ENCODE assay signal across 14 cellular contexts in genomic region chr7:36736090-36736826, GRCh38. TPM values are rescaled to one million over a fixed set of nuclear protein-coding genes. Genes with fewer than 3 reads are reported as not detected.
DNase-seq lines count a peak whose midpoint lies in the region; ATAC-seq and TF ChIP-seq lines count a peak whose summit lies in the region.
"Had no signal": no experiment of that assay in that cellular context is flagged by ENCODE, and none has a peak within 500 bp of the region (broad histone marks: within the 10 kb centered on the region; RNA-seq: fewer than 3 reads in every experiment).

No MANE protein-coding gene starts in this region.

- POLR2A ChIA-PET in T-cell (lab: Charles Lee) = interaction anchor here in 1 of 2 donors (0.6 kb wide), 1 partner anchor 296 kb away, joined by 3 read pairs; no protein-coding TSS in a partner anchor

- peaks cover 4 to 13% (median 6%) of the 10 kb centered on the region in 3 donors for H3K9me3 Mint-ChIP-seq in T-cell
- H3K9me3 Mint-ChIP-seq in natural killer cell = no peaks in the 10 kb centered on the region

- H3K4me3 ChIP-seq in GM08714 (ENCODE audit: low read length) = peak overlapping the region; percentile 10; the same call in 1 of the 2 replicates

- peak; percentile 21 for ATAC-seq in GM19455 (IDR thresholded peaks at IDR 0.05; ENCODE audit: unreplicated experiment)
- ATAC-seq in T-cell (replicated peaks in 1 of 4) = peak in 1 of 4 experiments; percentile 11
- peak in 2 of 3 donors; percentile 12 to 32 for ATAC-seq in natural killer cell

- intact Hi-C loops in natural killer cell (cut with micrococcal nuclease) (no loop called here), cardiac septum (cut with DNase I) (no loop called here)

- H3K27ac Mint-ChIP-seq in T-cell (peak overlapping the region; percentile 91 to 93), natural killer cell (peak overlapping the region; percentile 82 to 87)

- H3K27me3 Mint-ChIP-seq in T-cell (no peaks in the 10 kb centered on the region), natural killer cell (ENCODE audit: low read depth in 2 of 2) (no peaks in the 10 kb centered on the region)

- TF ChIP-seq CTCF in natural killer cell (IDR thresholded peaks at IDR 0.05) = no peak

- H3K36me3 Mint-ChIP-seq in T-cell (no peaks in the 10 kb centered on the region), natural killer cell (no peaks in the 10 kb centered on the region)
- H3K36me3 Mint-ChIP-seq: brain had no signal

- CTCF ChIA-PET in T-cell (lab: Charles Lee) = no interaction called here

- DNase-seq in T-cell = no peak
- no peak for DNase-seq in natural killer cell
- no peak for DNase-seq in HuH-7 (ENCODE audit: low spot score)
- DNase-seq in cardiac septum (ENCODE audit: low spot score) = no peak
- no peak for DNase-seq in ecto neural progenitor cell (ENCODE audit: low spot score)
- DNase-seq: activated CD8-positive, alpha-beta memory T cell treated with anti-CD3 and anti-CD28 coated beads, Interleukin-2, amount 50 U/mL, for 4 hours; glutamatergic neuron; kidney glomerular epithelial cell; NCI-H1092; T-helper 9 cell had no signal

- H3K4me3 Mint-ChIP-seq in T-cell (peak overlapping the region; percentile 1 to 68 (median 55)), natural killer cell (peak overlapping the region; percentile 78)
- H3K4me3 Mint-ChIP-seq: brain had no signal

- H3K4me1 Mint-ChIP-seq in T-cell (peaks cover 31 to 41% (median 35%) of the 10 kb centered on the region in 3 donors), natural killer cell (peaks cover 40 to 47% of the 10 kb centered on the region in 2 donors)

RNA-seq across cellular contexts. Expression of gene AOAH, which starts 12.0 kb away (rescaled TPM):
- 10 to 100 TPM; 13.0 to 78.5 (median 27.5) TPM for total RNA-seq in T-cell
- 100 to 1,000 TPM; 263 to 403 (median 312) TPM for total RNA-seq in natural killer cell
- 1.6 TPM for total RNA-seq in cardiac septum
- total RNA-seq: endothelial cell of umbilical vein had no signal
